In genomic region chr11:29780756-29781155, GRCh38 we compare ENCODE assay signal across 26 cellular contexts.
DNase-seq lines count a peak whose midpoint lies in the region; ATAC-seq, FAIRE-seq and TF ChIP-seq lines count a peak whose summit lies in the region.
"Had no signal": no experiment of that assay in that cellular context is flagged by ENCODE, and none has a peak within 500 bp of the region (broad histone marks: within the 10 kb centered on the region; RNA-seq: fewer than 3 reads in every experiment).

No MANE protein-coding gene starts in this region.

- no peaks in the 10 kb centered on the region for H3K27me3 Mint-ChIP-seq in MCF 10A (ENCODE audit: insufficient read depth, unreplicated experiment)
- H3K27me3 Mint-ChIP-seq in neural progenitor cell (ENCODE audit: insufficient read depth, low read depth) = peaks cover 6% of the 10 kb centered on the region
- H3K27me3 Mint-ChIP-seq in activated CD8-positive, alpha-beta T cell treated with anti-CD3 and anti-CD28 coated beads, Interleukin-2, amount 10 ng/mL, durations not matched to agents 7 days and 5 days (ENCODE audit: low read depth) = no peaks in the 10 kb centered on the region
- H3K27me3 Mint-ChIP-seq: brain; dendritic cell treated with granulocyte-macrophage colony-stimulating factor and Interleukin-4, amounts not matched to agents 40 ng/mL and 50 ng/mL, for 4 days had no signal

- dilution Hi-C loops in mammary epithelial cell (cut with HindIII; ENCODE audit: low sequenced_read_pairs) = no loop called here

- intact Hi-C loops in mammary epithelial cell (cut with micrococcal nuclease) = no loop called here
- intact Hi-C loops in MCF 10A (cut with micrococcal nuclease) = no loop called here

- DNase-seq in mammary epithelial cell (no peak), MCF 10A (ENCODE audit: unreplicated experiment) (no peak), foreskin keratinocyte (no peak), neural progenitor cell (ENCODE audit: low spot score) (peak; percentile 6), H4 (ENCODE audit: low spot score) (no peak), WERI-Rb-1 (no peak), GM19239 (ENCODE audit: insufficient read length, low spot score) (no peak)
- no peak for DNase-seq in activated CD8-positive, alpha-beta T cell treated with anti-CD3 and anti-CD28 coated beads, Interleukin-2, amount 10 ng/mL, durations not matched to agents 7 days and 5 days
- DNase-seq: 8988T; activated CD4-positive, CD25-positive, alpha-beta regulatory T cell; foreskin fibroblast; IMR-90; MV-4-11; NCI-H2029 treated with DMSO at 0.1 percent for 48 hours; NCI-H524 treated with DMSO at 0.1 percent for 48 hours; ovary; small intestine; stimulated activated CD4-positive, alpha-beta T cell treated with anti-CD3 and anti-CD28 coated beads, Interleukin-4, amount 100 ng/mL, for 4 hours; substantia nigra; T-helper 2 cell had no signal

- POLR2A ChIA-PET in MCF 10A (lab: Yijun Ruan, JAX) = no interaction called here
- POLR2A ChIA-PET in activated CD8-positive, alpha-beta T cell treated with anti-CD3 and anti-CD28 coated beads, Interleukin-2, amount 10 ng/mL, durations not matched to agents 7 days and 5 days (lab: Charles Lee) = no interaction called here

- H3K27ac Mint-ChIP-seq in MCF 10A (ENCODE audit: low read depth, unreplicated experiment) (no peak overlapping the region), neural progenitor cell (peak overlapping the region; percentile 98)
- no peak overlapping the region for H3K27ac Mint-ChIP-seq in activated CD8-positive, alpha-beta T cell treated with anti-CD3 and anti-CD28 coated beads, Interleukin-2, amount 10 ng/mL, durations not matched to agents 7 days and 5 days
- H3K27ac Mint-ChIP-seq: activated naive CD4-positive, alpha-beta T cell treated with anti-CD3 and anti-CD28 coated beads, Interleukin-2, amount 50 U/mL, for 72 hours; brain; dendritic cell treated with granulocyte-macrophage colony-stimulating factor and Interleukin-4, amounts not matched to agents 40 ng/mL and 50 ng/mL, for 4 days had no signal

- FAIRE-seq in GM19239 (lab: Jason Lieb, UNC) = no peak
- FAIRE-seq: small intestine had no signal

- no peaks in the 10 kb centered on the region for H3K4me1 Mint-ChIP-seq in MCF 10A (ENCODE audit: insufficient read depth, unreplicated experiment)
- H3K4me1 Mint-ChIP-seq in neural progenitor cell = peaks cover 35% of the 10 kb centered on the region
- no peaks in the 10 kb centered on the region for H3K4me1 Mint-ChIP-seq in activated CD8-positive, alpha-beta T cell treated with anti-CD3 and anti-CD28 coated beads, Interleukin-2, amount 10 ng/mL, durations not matched to agents 7 days and 5 days (ENCODE audit: low read depth)

- WGBS in mammary epithelial cell (ENCODE audit: low coverage, missing lambda C conversion rate) = 17% methylated on average over 7 of the region's 7 CpGs

- H3K4me1 ChIP-seq in mammary epithelial cell (ENCODE audit: insufficient read depth, low read length) (peaks cover 11% of the 10 kb centered on the region), foreskin keratinocyte (no peaks in the 10 kb centered on the region), neural progenitor cell (peaks cover 12% of the 10 kb centered on the region)
- H3K4me1 ChIP-seq: HAP-1, left lung, SJSA1 had no signal

- peak; percentile 54 for ATAC-seq in foreskin keratinocyte
- no peak for ATAC-seq in activated CD8-positive, alpha-beta T cell treated with anti-CD3 and anti-CD28 coated beads, Interleukin-2, amount 10 ng/mL, durations not matched to agents 7 days and 5 days
- ATAC-seq: activated naive CD4-positive, alpha-beta T cell treated with anti-CD3 and anti-CD28 coated beads, Interleukin-2, amount 50 U/mL, for 72 hours; left lung had no signal

- no peaks in the 10 kb centered on the region for H3K9me3 Mint-ChIP-seq in MCF 10A (ENCODE audit: unreplicated experiment)
- no peaks in the 10 kb centered on the region for H3K9me3 Mint-ChIP-seq in neural progenitor cell
- H3K9me3 Mint-ChIP-seq in activated CD8-positive, alpha-beta T cell treated with anti-CD3 and anti-CD28 coated beads, Interleukin-2, amount 10 ng/mL, durations not matched to agents 7 days and 5 days (ENCODE audit: insufficient read depth) = peaks cover 11% of the 10 kb centered on the region

- no TSS peak for BruUV-seq in mammary epithelial cell (replicated peaks; lab: Mats Ljungman, UMichigan)
- BruUV-seq in MCF 10A (replicated peaks; lab: Mats Ljungman, UMichigan) = no TSS peak

- H3K4me3 ChIP-seq in mammary epithelial cell (replicated peaks in 1 of 3; ENCODE audit: insufficient read depth in 1 of 3, low read depth in 2 of 3, low read length in 3 of 3) (no peak overlapping the region), neural progenitor cell (no peak overlapping the region), WERI-Rb-1 (ENCODE audit: low read depth, low read length) (no peak overlapping the region)
- H3K4me3 ChIP-seq: HAP-1, left lung, ovary, SJSA1 had no signal

- in situ Hi-C loops in mammary epithelial cell (cut with MboI; ENCODE audit: low sequenced_read_pairs in 2 of 2) = no loop called here

- no peaks in the 10 kb centered on the region for H3K27me3 ChIP-seq in mammary epithelial cell (ENCODE audit: insufficient read depth, low read length)
- H3K27me3 ChIP-seq in foreskin keratinocyte = no peaks in the 10 kb centered on the region
- no peaks in the 10 kb centered on the region for H3K27me3 ChIP-seq in neural progenitor cell
- no peaks in the 10 kb centered on the region for H3K27me3 ChIP-seq in WERI-Rb-1 (ENCODE audit: insufficient read depth, low read depth, severe bottlenecking)
- H3K27me3 ChIP-seq: left lung, ovary, SJSA1 had no signal

- H3K4me3 Mint-ChIP-seq in MCF 10A (ENCODE audit: unreplicated experiment) = no peak overlapping the region
- H3K4me3 Mint-ChIP-seq in neural progenitor cell = peak overlapping the region; percentile 1
- H3K4me3 Mint-ChIP-seq in activated CD8-positive, alpha-beta T cell treated with anti-CD3 and anti-CD28 coated beads, Interleukin-2, amount 10 ng/mL, durations not matched to agents 7 days and 5 days = no peak overlapping the region
- H3K4me3 Mint-ChIP-seq: brain; dendritic cell treated with granulocyte-macrophage colony-stimulating factor and Interleukin-4, amounts not matched to agents 40 ng/mL and 50 ng/mL, for 4 days had no signal

- CTCF ChIA-PET in mammary epithelial cell (lab: Charles Lee; ENCODE audit: low non-redundant PET) (no interaction called here), MCF 10A (lab: Yijun Ruan, JAX) (interaction anchor here (1.2 kb wide), 1 partner anchor 254 kb away, joined by 3 read pairs; no protein-coding TSS in a partner anchor)
- CTCF ChIA-PET in activated CD8-positive, alpha-beta T cell treated with anti-CD3 and anti-CD28 coated beads, Interleukin-2, amount 10 ng/mL, durations not matched to agents 7 days and 5 days (lab: Charles Lee) = no interaction called here

- H3K9ac ChIP-seq in mammary epithelial cell (ENCODE audit: insufficient read depth, low read length) = no peak overlapping the region
- no peak overlapping the region for H3K9ac ChIP-seq in neural progenitor cell

- H3K36me3 Mint-ChIP-seq in MCF 10A (ENCODE audit: insufficient read depth, unreplicated experiment) (no peaks in the 10 kb centered on the region), neural progenitor cell (no peaks in the 10 kb centered on the region)
- H3K36me3 Mint-ChIP-seq in activated CD8-positive, alpha-beta T cell treated with anti-CD3 and anti-CD28 coated beads, Interleukin-2, amount 10 ng/mL, durations not matched to agents 7 days and 5 days (ENCODE audit: low read depth) = no peaks in the 10 kb centered on the region
- H3K36me3 Mint-ChIP-seq: brain had no signal

- H3K9me3 ChIP-seq in mammary epithelial cell (replicated peaks; ENCODE audit: insufficient read depth, low read length) (no peaks in the 10 kb centered on the region), neural progenitor cell (ENCODE audit: low read depth) (no peaks in the 10 kb centered on the region), WERI-Rb-1 (ENCODE audit: severe bottlenecking) (no peaks in the 10 kb centered on the region)
- H3K9me3 ChIP-seq: HAP-1, left lung, ovary, SJSA1 had no signal

- no peak overlapping the region for H3K27ac ChIP-seq in mammary epithelial cell (ENCODE audit: insufficient read depth, low read depth, low read length)
- H3K27ac ChIP-seq in foreskin keratinocyte = no peak overlapping the region
- H3K27ac ChIP-seq in neural progenitor cell = no peak overlapping the region
- no peak overlapping the region for H3K27ac ChIP-seq in WERI-Rb-1
- H3K27ac ChIP-seq: left lung, ovary, SJSA1 had no signal

- H3K79me2 ChIP-seq in mammary epithelial cell (ENCODE audit: insufficient read depth, low read length) = no peaks in the 10 kb centered on the region
- no peaks in the 10 kb centered on the region for H3K79me2 ChIP-seq in neural progenitor cell (ENCODE audit: low read depth)

- TF ChIP-seq CTCF in mammary epithelial cell (conservative IDR thresholded peaks at IDR 0.05 in 1 of 2, IDR thresholded peaks at IDR 0.05 in 1 of 2; ENCODE audit: extremely low read depth in 1 of 2, insufficient read depth in 1 of 2, low read depth in 1 of 2, low read length in 2 of 2) (no peak), MCF 10A (IDR thresholded peaks at IDR 0.05; ENCODE audit: unreplicated experiment) (no peak), foreskin keratinocyte (conservative IDR thresholded peaks at IDR 0.05) (no peak), neural progenitor cell (IDR thresholded peaks at IDR 0.05) (no peak), WERI-Rb-1 (IDR thresholded peaks at IDR 0.05; ENCODE audit: low read depth, low read length) (no peak)

- H2AFZ ChIP-seq in mammary epithelial cell (ENCODE audit: low read depth, low read length) = peak overlapping the region; percentile 86
- H2AFZ ChIP-seq in neural progenitor cell (replicated peaks) = peak overlapping the region; percentile 37

- H3F3A ChIP-seq in neural progenitor cell (ENCODE audit: low read depth) = no peaks in the 10 kb centered on the region

- H3K4me2 ChIP-seq in mammary epithelial cell (ENCODE audit: insufficient read depth, low read depth, low read length) (peak overlapping the region; percentile 59), neural progenitor cell (no peak overlapping the region)

- H4K20me1 ChIP-seq in mammary epithelial cell (ENCODE audit: insufficient read depth, low read length) (no peaks in the 10 kb centered on the region), neural progenitor cell (ENCODE audit: low read depth) (no peaks in the 10 kb centered on the region)

- H3K36me3 ChIP-seq in mammary epithelial cell (ENCODE audit: insufficient read depth, low read length) = no peaks in the 10 kb centered on the region
- H3K36me3 ChIP-seq in neural progenitor cell = no peaks in the 10 kb centered on the region
- H3K36me3 ChIP-seq in WERI-Rb-1 = no peaks in the 10 kb centered on the region
- H3K36me3 ChIP-seq: HAP-1, left lung, ovary, SJSA1 had no signal
